Comparison of ENCODE assay signal across 1 cellular context in the genomic region with DNA sequence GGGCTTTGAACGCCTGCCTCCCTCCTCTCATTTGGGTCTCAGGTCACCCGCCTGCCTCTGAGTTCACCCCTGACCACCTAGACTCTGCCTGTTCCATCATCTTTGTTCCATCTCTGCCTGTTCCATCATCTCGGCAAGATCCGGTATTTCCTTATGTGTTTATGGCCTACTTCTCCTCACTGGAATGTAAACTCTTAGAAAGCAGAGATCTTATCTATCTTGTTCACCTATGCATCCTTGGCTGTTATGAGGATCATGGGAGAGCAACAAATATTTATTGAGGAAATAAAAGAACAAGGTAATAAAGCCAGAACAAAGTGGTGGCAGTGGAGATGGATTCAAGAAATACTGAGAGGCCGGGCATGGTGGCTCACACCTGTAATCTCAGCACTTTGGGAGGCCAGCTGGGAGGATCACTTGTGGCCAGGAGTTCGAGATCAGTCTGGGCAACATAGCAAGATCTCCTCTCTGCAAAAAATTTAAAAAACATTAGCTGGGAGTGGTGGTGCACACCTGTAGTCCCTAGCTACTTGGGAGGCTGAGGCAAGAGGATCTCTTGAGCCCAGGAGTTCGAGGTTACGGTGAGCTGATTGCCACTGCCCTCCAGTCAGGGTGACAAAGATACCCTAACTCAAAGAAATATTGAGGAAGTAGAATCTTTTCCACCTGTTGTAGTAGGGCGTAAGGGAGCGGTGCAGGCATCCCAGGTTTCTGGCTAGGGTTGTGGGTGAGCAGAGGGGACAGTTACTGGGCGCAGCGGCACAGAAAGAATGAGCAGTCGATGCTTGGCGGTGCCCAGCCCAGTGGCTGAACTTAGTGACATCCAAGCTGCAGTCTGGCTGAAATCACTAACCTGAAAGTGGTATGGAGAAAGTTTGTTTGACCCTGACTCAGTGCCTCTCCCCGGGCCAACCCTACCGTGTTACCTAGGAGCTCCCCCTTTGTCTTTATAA.
TF ChIP-seq lines count a peak whose summit lies in the region.

No MANE protein-coding gene starts in this region.

TF ChIP-seq in WTC11, 78 proteins besides CTCF, POLR2A, EP300 and RAD21 (continued from another document):
- TF ChIP-seq, protein P1, sequence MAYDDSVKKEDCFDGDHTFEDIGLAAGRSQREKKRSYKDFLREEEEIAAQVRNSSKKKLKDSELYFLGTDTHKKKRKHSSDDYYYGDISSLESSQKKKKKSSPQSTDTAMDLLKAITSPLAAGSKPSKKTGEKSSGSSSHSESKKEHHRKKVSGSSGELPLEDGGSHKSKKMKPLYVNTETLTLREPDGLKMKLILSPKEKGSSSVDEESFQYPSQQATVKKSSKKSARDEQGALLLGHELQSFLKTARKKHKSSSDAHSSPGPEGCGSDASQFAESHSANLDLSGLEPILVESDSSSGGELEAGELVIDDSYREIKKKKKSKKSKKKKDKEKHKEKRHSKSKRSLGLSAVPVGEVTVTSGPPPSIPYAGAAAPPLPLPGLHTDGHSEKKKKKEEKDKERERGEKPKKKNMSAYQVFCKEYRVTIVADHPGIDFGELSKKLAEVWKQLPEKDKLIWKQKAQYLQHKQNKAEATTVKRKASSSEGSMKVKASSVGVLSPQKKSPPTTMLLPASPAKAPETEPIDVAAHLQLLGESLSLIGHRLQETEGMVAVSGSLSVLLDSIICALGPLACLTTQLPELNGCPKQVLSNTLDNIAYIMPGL (CRISPR knock-in tag; IDR thresholded peaks at IDR 0.05): no peak
- TF ChIP-seq ELF4 (CRISPR knock-in tag; IDR thresholded peaks at IDR 0.05; ENCODE audit: low read depth): no peak
